In the genomic region with DNA sequence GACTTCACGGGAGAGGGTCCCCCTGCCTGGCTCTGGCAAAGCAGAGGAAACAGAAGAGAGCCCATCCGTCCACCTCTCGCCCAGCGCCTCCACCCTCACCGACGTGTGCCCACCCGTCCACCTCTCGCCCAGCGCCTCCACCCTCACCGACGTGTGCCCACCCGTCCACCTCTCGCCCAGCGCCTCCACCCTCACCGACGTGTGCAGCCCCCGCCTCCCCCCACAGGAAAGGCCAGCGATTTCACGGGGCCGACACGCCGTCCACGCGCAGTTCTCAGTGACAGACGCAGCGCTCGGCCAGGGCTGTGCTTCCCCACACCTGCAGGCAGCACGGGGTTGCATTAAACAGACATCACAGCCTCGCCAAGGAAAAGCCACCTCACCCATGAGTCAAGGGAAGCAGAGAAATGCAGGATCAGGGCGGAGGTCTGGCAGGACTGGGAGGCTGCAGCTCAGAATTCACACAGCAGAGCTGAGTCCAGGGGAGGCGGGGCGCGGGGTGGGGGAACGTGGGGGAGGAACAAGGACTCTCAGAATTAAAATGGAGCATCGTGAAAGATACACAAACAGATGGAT, we compare ENCODE assay signal across 1 cellular context.
TF ChIP-seq lines count a peak whose summit lies in the region.

No MANE protein-coding gene starts in this region.

TF ChIP-seq in WTC11, 78 proteins besides CTCF, POLR2A, EP300 and RAD21 (continued from another document):
- TF ChIP-seq, protein P1, sequence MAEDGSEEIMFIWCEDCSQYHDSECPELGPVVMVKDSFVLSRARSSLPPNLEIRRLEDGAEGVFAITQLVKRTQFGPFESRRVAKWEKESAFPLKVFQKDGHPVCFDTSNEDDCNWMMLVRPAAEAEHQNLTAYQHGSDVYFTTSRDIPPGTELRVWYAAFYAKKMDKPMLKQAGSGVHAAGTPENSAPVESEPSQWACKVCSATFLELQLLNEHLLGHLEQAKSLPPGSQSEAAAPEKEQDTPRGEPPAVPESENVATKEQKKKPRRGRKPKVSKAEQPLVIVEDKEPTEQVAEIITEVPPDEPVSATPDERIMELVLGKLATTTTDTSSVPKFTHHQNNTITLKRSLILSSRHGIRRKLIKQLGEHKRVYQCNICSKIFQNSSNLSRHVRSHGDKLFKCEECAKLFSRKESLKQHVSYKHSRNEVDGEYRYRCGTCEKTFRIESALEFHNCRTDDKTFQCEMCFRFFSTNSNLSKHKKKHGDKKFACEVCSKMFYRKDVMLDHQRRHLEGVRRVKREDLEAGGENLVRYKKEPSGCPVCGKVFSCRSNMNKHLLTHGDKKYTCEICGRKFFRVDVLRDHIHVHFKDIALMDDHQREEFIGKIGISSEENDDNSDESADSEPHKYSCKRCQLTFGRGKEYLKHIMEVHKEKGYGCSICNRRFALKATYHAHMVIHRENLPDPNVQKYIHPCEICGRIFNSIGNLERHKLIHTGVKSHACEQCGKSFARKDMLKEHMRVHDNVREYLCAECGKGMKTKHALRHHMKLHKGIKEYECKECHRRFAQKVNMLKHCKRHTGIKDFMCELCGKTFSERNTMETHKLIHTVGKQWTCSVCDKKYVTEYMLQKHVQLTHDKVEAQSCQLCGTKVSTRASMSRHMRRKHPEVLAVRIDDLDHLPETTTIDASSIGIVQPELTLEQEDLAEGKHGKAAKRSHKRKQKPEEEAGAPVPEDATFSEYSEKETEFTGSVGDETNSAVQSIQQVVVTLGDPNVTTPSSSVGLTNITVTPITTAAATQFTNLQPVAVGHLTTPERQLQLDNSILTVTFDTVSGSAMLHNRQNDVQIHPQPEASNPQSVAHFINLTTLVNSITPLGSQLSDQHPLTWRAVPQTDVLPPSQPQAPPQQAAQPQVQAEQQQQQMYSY (CRISPR knock-in tag; IDR thresholded peaks at IDR 0.05) = peak; percentile 3; the same call in 1 of the 2 replicates
